10 cellular contexts compared by ENCODE assay signal in the genomic region with DNA sequence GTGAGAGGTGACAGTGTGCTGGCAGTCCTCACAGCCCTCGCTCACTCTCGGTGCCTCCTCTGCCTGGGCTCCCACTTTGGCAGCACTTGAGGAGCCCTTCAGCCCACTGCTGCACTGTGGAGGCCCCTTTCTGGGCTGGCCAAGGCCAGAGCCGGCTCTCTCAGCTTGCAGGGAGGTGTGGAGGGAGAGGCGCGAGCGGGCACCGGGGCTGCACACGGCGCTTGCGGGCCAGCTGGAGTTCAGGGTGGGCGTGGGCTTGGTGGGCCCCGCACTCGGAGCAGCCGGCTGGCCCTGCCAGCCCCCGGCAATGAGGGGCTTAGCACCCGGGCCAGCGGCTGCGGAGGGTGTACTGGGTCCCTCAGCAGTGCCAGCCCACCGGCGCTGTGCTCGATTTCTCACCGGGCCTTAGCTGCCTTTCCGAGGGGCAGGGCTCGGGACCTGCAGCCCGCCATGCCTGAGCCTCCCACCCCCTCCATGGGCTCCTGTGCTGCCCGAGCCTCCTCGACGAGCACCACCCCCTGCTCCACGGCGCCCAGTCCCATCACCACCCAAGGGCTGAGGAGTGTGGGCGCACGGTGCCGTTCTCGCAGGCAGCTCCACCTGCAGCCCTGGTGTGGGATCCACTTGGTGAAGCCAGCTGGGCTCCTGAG. TPM values are rescaled to one million over a fixed set of nuclear protein-coding genes. Genes with fewer than 3 reads are reported as not detected.
DNase-seq lines count a peak whose midpoint lies in the region; ATAC-seq and TF ChIP-seq lines count a peak whose summit lies in the region.
"Not testable (repeated sequence)": the region's sequence is repeated elsewhere in the genome, so short reads cannot be mapped to it uniquely, and the experiment has no call there.
"Had no signal": no experiment of that assay in that cellular context is flagged by ENCODE, and none has a peak within 500 bp of the region (broad histone marks: within the 10 kb centered on the region; RNA-seq: fewer than 3 reads in every experiment).

No MANE protein-coding gene starts in this region.

- H3K27ac ChIP-seq in CD4-positive, CD25-positive, alpha-beta regulatory T cell (ENCODE audit: insufficient read depth, low read length, poor library complexity, severe bottlenecking) = peak overlapping the region; percentile 79
- not testable (repeated sequence) for H3K27ac ChIP-seq in KMS-11; rectal smooth muscle tissue (ENCODE audit: low read depth, low read length)
- H3K27ac ChIP-seq in WERI-Rb-1 (peak overlapping the region; percentile 90), dorsolateral prefrontal cortex (peak overlapping the region in 34 of 59 donors; percentile 34 to 98 (median 93)), right lobe of liver (peak overlapping the region in 2 of 3 donors; percentile 74 to 91), thoracic aorta (peak overlapping the region in 1 of 2 donors; percentile 87)

- not testable (repeated sequence) for TF ChIP-seq POLR2A in right lobe of liver (IDR thresholded peaks at IDR 0.05)

- DNase-seq in CD4-positive, CD25-positive, alpha-beta regulatory T cell; WERI-Rb-1; activated naive CD4-positive, alpha-beta T cell treated with anti-CD3 and anti-CD28 coated beads, Interleukin-2, amount 10 ng/mL, durations not matched to agents 7 days and 5 days; right lobe of liver; thoracic aorta (ENCODE audit: low spot score): not testable (repeated sequence)
- DNase-seq in dorsolateral prefrontal cortex = peak in 1 of 10 donors; percentile 26

- intact Hi-C loops in dorsolateral prefrontal cortex (cut with DNase I) = loop anchor here in 1 of 2 donors (5.0 kb wide), 1 partner anchor 35 kb away; a partner anchor contains a TSS
- intact Hi-C loops in right lobe of liver (cut with DNase I) = not testable (repeated sequence)

- peaks cover 16 to 43% (median 36%) of the 10 kb centered on the region in 4 donors for H3K4me1 Mint-ChIP-seq in CD4-positive, CD25-positive, alpha-beta regulatory T cell
- H3K4me1 Mint-ChIP-seq in activated naive CD4-positive, alpha-beta T cell treated with anti-CD3 and anti-CD28 coated beads, Interleukin-2, amount 10 ng/mL, durations not matched to agents 7 days and 5 days = peaks cover 41% of the 10 kb centered on the region

- CTCF ChIA-PET in activated naive CD4-positive, alpha-beta T cell treated with anti-CD3 and anti-CD28 coated beads, Interleukin-2, amount 10 ng/mL, durations not matched to agents 7 days and 5 days (lab: Charles Lee) = interaction anchor here (0.6 to 1.7 kb wide), 6 partner anchors 8 to 411 kb away, joined by 3 to 6 read pairs (median 3); no protein-coding TSS in a partner anchor

- H3K27me3 ChIP-seq in CD4-positive, CD25-positive, alpha-beta regulatory T cell (ENCODE audit: control insufficient read depth, insufficient read depth, low read length); KMS-11 (ENCODE audit: insufficient read depth, low read depth); WERI-Rb-1 (ENCODE audit: insufficient read depth, low read depth, severe bottlenecking); dorsolateral prefrontal cortex; right lobe of liver; rectal smooth muscle tissue (ENCODE audit: control insufficient read depth, insufficient read depth, low read length); thoracic aorta (replicated peaks; ENCODE audit: insufficient read depth): not testable (repeated sequence)

- H2AFZ ChIP-seq in KMS-11 (ENCODE audit: low read depth) = peak overlapping the region; percentile 81; the same call in 1 of the 2 replicates

- peaks cover 25% of the 10 kb centered on the region for H3K36me3 Mint-ChIP-seq in CD4-positive, CD25-positive, alpha-beta regulatory T cell
- peaks cover 37% of the 10 kb centered on the region for H3K36me3 Mint-ChIP-seq in activated naive CD4-positive, alpha-beta T cell treated with anti-CD3 and anti-CD28 coated beads, Interleukin-2, amount 10 ng/mL, durations not matched to agents 7 days and 5 days

- H3K4me3 ChIP-seq in CD4-positive, CD25-positive, alpha-beta regulatory T cell (ENCODE audit: low read depth, low read length); KMS-11 (IDR thresholded peaks at IDR 0.05; ENCODE audit: insufficient read depth, low read depth, low read length); WERI-Rb-1 (ENCODE audit: low read depth, low read length); right lobe of liver: not testable (repeated sequence)
- H3K4me3 ChIP-seq in dorsolateral prefrontal cortex = peak overlapping the region in 46 of 59 donors; percentile 45 to 91 (median 80)
- peak overlapping the region; percentile 63 for H3K4me3 ChIP-seq in rectal smooth muscle tissue (ENCODE audit: low read length)
- peak overlapping the region; percentile 88 for H3K4me3 ChIP-seq in thoracic aorta

- not testable (repeated sequence) for H3K9me3 Mint-ChIP-seq in CD4-positive, CD25-positive, alpha-beta regulatory T cell; activated naive CD4-positive, alpha-beta T cell treated with anti-CD3 and anti-CD28 coated beads, Interleukin-2, amount 10 ng/mL, durations not matched to agents 7 days and 5 days

- peak overlapping the region in 3 of 4 donors; percentile 97 to 100 (median 99) for H3K4me3 Mint-ChIP-seq in CD4-positive, CD25-positive, alpha-beta regulatory T cell
- H3K4me3 Mint-ChIP-seq in activated naive CD4-positive, alpha-beta T cell treated with anti-CD3 and anti-CD28 coated beads, Interleukin-2, amount 10 ng/mL, durations not matched to agents 7 days and 5 days = peak overlapping the region; percentile 93

- peaks cover 18% of the 10 kb centered on the region for H3K27me3 Mint-ChIP-seq in CD4-positive, CD25-positive, alpha-beta regulatory T cell
- peaks cover 11% of the 10 kb centered on the region for H3K27me3 Mint-ChIP-seq in activated naive CD4-positive, alpha-beta T cell treated with anti-CD3 and anti-CD28 coated beads, Interleukin-2, amount 10 ng/mL, durations not matched to agents 7 days and 5 days

- H3K9ac ChIP-seq in KMS-11; rectal smooth muscle tissue (ENCODE audit: low read length): not testable (repeated sequence)

- H3K9me3 ChIP-seq in CD4-positive, CD25-positive, alpha-beta regulatory T cell (ENCODE audit: control insufficient read depth in 2 of 2, low read length in 2 of 2); WERI-Rb-1 (ENCODE audit: severe bottlenecking); right lobe of liver; thoracic aorta: not testable (repeated sequence)

- not testable (repeated sequence) for ATAC-seq in CD4-positive, CD25-positive, alpha-beta regulatory T cell (ENCODE audit: low read depth in 2 of 2); right lobe of liver; thoracic aorta (ENCODE audit: insufficient number of reproducible peaks, low FRiP score, low read depth)

- peaks cover 33% of the 10 kb centered on the region for H3K4me1 ChIP-seq in CD4-positive, CD25-positive, alpha-beta regulatory T cell (ENCODE audit: control insufficient read depth, insufficient read depth, low read length, poor library complexity, severe bottlenecking)
- H3K4me1 ChIP-seq in KMS-11 (ENCODE audit: low read depth, poor library complexity, severe bottlenecking) (peaks cover 17% of the 10 kb centered on the region), right lobe of liver (peaks cover 0 to 25% (median 11%) of the 10 kb centered on the region in 4 donors), rectal smooth muscle tissue (ENCODE audit: control insufficient read depth, insufficient read depth, low read length) (peaks cover 20% of the 10 kb centered on the region), thoracic aorta (ENCODE audit: control insufficient read depth in 1 of 2, low read depth in 2 of 2) (peaks cover 19 to 32% of the 10 kb centered on the region in 2 donors)

- H4K20me1 ChIP-seq in KMS-11 (ENCODE audit: insufficient read depth) = not testable (repeated sequence)

- peak overlapping the region in 2 of 3 donors; percentile 93 to 97 for H3K27ac Mint-ChIP-seq in CD4-positive, CD25-positive, alpha-beta regulatory T cell
- H3K27ac Mint-ChIP-seq in activated naive CD4-positive, alpha-beta T cell treated with anti-CD3 and anti-CD28 coated beads, Interleukin-2, amount 10 ng/mL, durations not matched to agents 7 days and 5 days = peak overlapping the region; percentile 98

- peaks cover 19% of the 10 kb centered on the region for H3K79me2 ChIP-seq in KMS-11 (ENCODE audit: insufficient read depth, low read depth)

- WGBS in right lobe of liver (ENCODE audit: insufficient coverage, low coverage, low lambda C conversion rate, missing lambda C conversion rate) = 95% methylated on average over 4 of the region's 34 CpGs

- TF ChIP-seq CTCF in KMS-11 (conservative IDR thresholded peaks at IDR 0.05; ENCODE audit: low read depth, low read length); WERI-Rb-1 (IDR thresholded peaks at IDR 0.05; ENCODE audit: low read depth, low read length); dorsolateral prefrontal cortex (IDR thresholded peaks at IDR 0.05 in 54 of 56, conservative IDR thresholded peaks at IDR 0.05 in 2 of 56; ENCODE audit: low read depth in 1 of 56, partially characterized antibody in 56 of 56); right lobe of liver (IDR thresholded peaks at IDR 0.05); thoracic aorta (IDR thresholded peaks at IDR 0.05): not testable (repeated sequence)

- not testable (repeated sequence) for H3K36me3 ChIP-seq in CD4-positive, CD25-positive, alpha-beta regulatory T cell (ENCODE audit: control insufficient read depth, insufficient read depth, low read length); KMS-11 (ENCODE audit: insufficient read depth); right lobe of liver; rectal smooth muscle tissue (ENCODE audit: control insufficient read depth, insufficient read depth, low read length); thoracic aorta
- H3K36me3 ChIP-seq in WERI-Rb-1 = peaks cover 21% of the 10 kb centered on the region

- not testable (repeated sequence) for H3K4me2 ChIP-seq in KMS-11

RNA-seq across cellular contexts. Expression of a gene that starts 21.0 kb away (rescaled TPM):
- total RNA-seq in CD4-positive, CD25-positive, alpha-beta regulatory T cell = not detected
- 1 to 10 TPM in 3 of 4 donors, not detected in 1; 1.2 to 4.1 (median 1.5) TPM for polyA plus RNA-seq in CD4-positive, CD25-positive, alpha-beta regulatory T cell
- 10 to 100 TPM in 1 of 120 experiments, 1 to 10 TPM in 41, under 1 TPM in 16, not detected in 62; 0.37 to 12.9 (median 1.8) TPM for total RNA-seq in dorsolateral prefrontal cortex
- total RNA-seq in right lobe of liver = 1 to 10 TPM in 4 of 6 experiments, under 1 TPM in 2; 0.59 to 6.3 (median 2.7) TPM
- 1 to 10 TPM in 1 of 2 donors, not detected in 1; 1.2 TPM for total RNA-seq in thoracic aorta
- total RNA-seq: cardiac muscle cell, M059J had no signal
- polyA plus RNA-seq: cardiac muscle cell had no signal

RNA-seq across cellular contexts. Expression of a gene that starts 32.2 kb away (rescaled TPM):
- total RNA-seq in CD4-positive, CD25-positive, alpha-beta regulatory T cell = 202 TPM
- polyA plus RNA-seq in CD4-positive, CD25-positive, alpha-beta regulatory T cell = 100 to 1,000 TPM; 148 to 188 (median 180) TPM
- total RNA-seq in dorsolateral prefrontal cortex (100 to 1,000 TPM; 242 to 474 (median 356) TPM), right lobe of liver (100 to 1,000 TPM; 103 to 166 (median 129) TPM), thoracic aorta (100 to 1,000 TPM; 131 to 243 TPM)

RNA-seq across cellular contexts. Expression of a gene that starts 37.0 kb away (rescaled TPM):
- total RNA-seq in CD4-positive, CD25-positive, alpha-beta regulatory T cell = 32.6 TPM
- 100 to 1,000 TPM; 139 to 156 (median 150) TPM for polyA plus RNA-seq in CD4-positive, CD25-positive, alpha-beta regulatory T cell
- 100 to 1,000 TPM in 7 of 120 experiments, 10 to 100 TPM in 113; 52.0 to 117 (median 80.0) TPM for total RNA-seq in dorsolateral prefrontal cortex
- total RNA-seq in right lobe of liver = 10 to 100 TPM; 18.9 to 30.7 (median 28.4) TPM
- 10 to 100 TPM; 47.1 to 62.6 TPM for total RNA-seq in thoracic aorta

RNA-seq across cellular contexts. Expression of a gene that starts 43.3 kb away (rescaled TPM):
- total RNA-seq in CD4-positive, CD25-positive, alpha-beta regulatory T cell = 27.5 TPM
- polyA plus RNA-seq in CD4-positive, CD25-positive, alpha-beta regulatory T cell = 100 to 1,000 TPM in 1 of 4 donors, 10 to 100 TPM in 3; 81.1 to 103 (median 94.8) TPM
- total RNA-seq in dorsolateral prefrontal cortex = 10 to 100 TPM in 38 of 120 experiments, 1 to 10 TPM in 82; 5.0 to 12.2 (median 9.0) TPM
- total RNA-seq in right lobe of liver = 1 to 10 TPM; 3.0 to 9.9 (median 6.6) TPM
- total RNA-seq in thoracic aorta = 10 to 100 TPM; 18.1 to 27.4 TPM
